In genomic region chr20:856361-856775, GRCh38 we compare ENCODE assay signal across 9 cellular contexts. TPM values are rescaled to one million over a fixed set of nuclear protein-coding genes. Genes with fewer than 3 reads are reported as not detected.
DNase-seq lines count a peak whose midpoint lies in the region; ATAC-seq and TF ChIP-seq lines count a peak whose summit lies in the region.
"Had no signal": no experiment of that assay in that cellular context is flagged by ENCODE, and none has a peak within 500 bp of the region (broad histone marks: within the 10 kb centered on the region; RNA-seq: fewer than 3 reads in every experiment).

No MANE protein-coding gene starts in this region.

- H3K79me2 ChIP-seq in hepatocyte, result no peaks in the 10 kb centered on the region

- peaks cover 3% of the 10 kb centered on the region for H3K9me3 Mint-ChIP-seq in stimulated activated effector memory CD8-positive, alpha-beta T cell treated with anti-CD3 and anti-CD28 coated beads, Interleukin-12 subunit alpha, Interleukin-12 subunit beta, amount 100 ng/mL, for 72 hours

- H3K4me3 ChIP-seq in fibroblast of villous mesenchyme (ENCODE audit: low read depth, low read length) (no peak overlapping the region), hepatocyte (no peak overlapping the region)

- peak overlapping the region; percentile 41 for H3K4me3 Mint-ChIP-seq in stimulated activated effector memory CD8-positive, alpha-beta T cell treated with anti-CD3 and anti-CD28 coated beads, Interleukin-12 subunit alpha, Interleukin-12 subunit beta, amount 100 ng/mL, for 72 hours

- no peak for TF ChIP-seq RAD21 in Ishikawa (IDR thresholded peaks at IDR 0.05; ENCODE audit: low read depth)

- H2AFZ ChIP-seq in hepatocyte, result no peak overlapping the region

- H3K36me3 Mint-ChIP-seq in stimulated activated effector memory CD8-positive, alpha-beta T cell treated with anti-CD3 and anti-CD28 coated beads, Interleukin-12 subunit alpha, Interleukin-12 subunit beta, amount 100 ng/mL, for 72 hours, result peaks cover 5% of the 10 kb centered on the region

- ATAC-seq in stimulated activated effector memory CD8-positive, alpha-beta T cell treated with anti-CD3 and anti-CD28 coated beads, Interleukin-12 subunit alpha, Interleukin-12 subunit beta, amount 100 ng/mL, for 72 hours, result peak; percentile 87
- no peak for ATAC-seq in HG02970 (IDR thresholded peaks at IDR 0.05; ENCODE audit: low FRiP score, unreplicated experiment)

- WGBS in hepatocyte (ENCODE audit: low lambda C conversion rate, missing lambda C conversion rate), result 86% methylated on average over 12 of the region's 12 CpGs

- H3K4me2 ChIP-seq in hepatocyte, result no peak overlapping the region

- peak; percentile 33 for DNase-seq in activated T-cell treated with anti-CD3 and anti-CD28 coated beads for 4 hours
- DNase-seq in fibroblast of villous mesenchyme (ENCODE audit: low read depth), result peak; percentile 36
- DNase-seq in stimulated activated effector memory CD8-positive, alpha-beta T cell treated with anti-CD3 and anti-CD28 coated beads, Interleukin-12 subunit alpha, Interleukin-12 subunit beta, amount 100 ng/mL, for 72 hours (ENCODE audit: low spot score in 2 of 2), result peak; percentile 37 to 62
- DNase-seq in hepatocyte (ENCODE audit: low spot score), result no peak
- no peak for DNase-seq in C1 segment of cervical spinal cord (lab: John Stamatoyannopoulos, UW)
- DNase-seq in DMS79 (lab: John Stamatoyannopoulos, UW), result no peak
- DNase-seq: H7 had no signal

- H3K9me3 ChIP-seq in hepatocyte (ENCODE audit: low read depth), result no peaks in the 10 kb centered on the region

- H4K20me1 ChIP-seq in hepatocyte (ENCODE audit: insufficient read depth, poor library complexity, severe bottlenecking), result no peaks in the 10 kb centered on the region

- TF ChIP-seq CTCF in fibroblast of villous mesenchyme (IDR thresholded peaks at IDR 0.05; ENCODE audit: insufficient read depth, low read depth, low read length) (no peak), hepatocyte (IDR thresholded peaks at IDR 0.05; ENCODE audit: poor library complexity) (no peak)

- TF ChIP-seq EP300 in Ishikawa (IDR thresholded peaks at IDR 0.05; ENCODE audit: borderline replicate concordance), result no peak

- no peaks in the 10 kb centered on the region for H3K27me3 ChIP-seq in hepatocyte

- H3K36me3 ChIP-seq in hepatocyte (replicated peaks; ENCODE audit: insufficient read depth, low read depth), result no peaks in the 10 kb centered on the region

- H3K4me1 ChIP-seq in hepatocyte (ENCODE audit: insufficient read depth), result no peaks in the 10 kb centered on the region

- no peak overlapping the region for H3K27ac ChIP-seq in hepatocyte

- H3K27ac Mint-ChIP-seq in stimulated activated effector memory CD8-positive, alpha-beta T cell treated with anti-CD3 and anti-CD28 coated beads, Interleukin-12 subunit alpha, Interleukin-12 subunit beta, amount 100 ng/mL, for 72 hours, result peak overlapping the region; percentile 24

- H3K4me1 Mint-ChIP-seq in stimulated activated effector memory CD8-positive, alpha-beta T cell treated with anti-CD3 and anti-CD28 coated beads, Interleukin-12 subunit alpha, Interleukin-12 subunit beta, amount 100 ng/mL, for 72 hours, result peaks cover 81% of the 10 kb centered on the region

- no peaks in the 10 kb centered on the region for H3K9me2 ChIP-seq in hepatocyte (replicated peaks; ENCODE audit: insufficient read depth)

TF ChIP-seq in Ishikawa, 13 proteins besides CTCF, POLR2A, EP300 and RAD21:
- peak; percentile 71 for TF ChIP-seq NFIC (IDR thresholded peaks at IDR 0.05)
- TF ChIP-seq REST (IDR thresholded peaks at IDR 0.05; ENCODE audit: low read depth), result no peak
- TF ChIP-seq, protein P1, sequence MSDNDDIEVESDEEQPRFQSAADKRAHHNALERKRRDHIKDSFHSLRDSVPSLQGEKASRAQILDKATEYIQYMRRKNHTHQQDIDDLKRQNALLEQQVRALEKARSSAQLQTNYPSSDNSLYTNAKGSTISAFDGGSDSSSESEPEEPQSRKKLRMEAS (IDR thresholded peaks at IDR 0.05), result peak; percentile 53; the same call in 1 of the 2 replicates
- no peak for TF ChIP-seq FOXM1 (IDR thresholded peaks at IDR 0.05; ENCODE audit: borderline replicate concordance, low read depth)
- TF ChIP-seq CEBPB (IDR thresholded peaks at IDR 0.05), result no peak
- peak; percentile 69; the same call in 1 of the 2 replicates for TF ChIP-seq YY1 (IDR thresholded peaks at IDR 0.05; ENCODE audit: low read depth)
- peak; percentile 83 for TF ChIP-seq TEAD4 (IDR thresholded peaks at IDR 0.05)
- TF ChIP-seq TAF1 (IDR thresholded peaks at IDR 0.05; ENCODE audit: low read depth), result no peak
- TF ChIP-seq TCF12 (IDR thresholded peaks at IDR 0.05; ENCODE audit: low read depth), result peak; percentile 46; the same call in 1 of the 2 replicates
- 0 out of 2 replicates have a peak, but pooled peaks have one; percentile 17 for TF ChIP-seq USF1 (IDR thresholded peaks at IDR 0.05)
- TF ChIP-seq CREB1 (IDR thresholded peaks at IDR 0.05; ENCODE audit: low read depth), result no peak
- TF ChIP-seq ZBTB7A (IDR thresholded peaks at IDR 0.05; ENCODE audit: low read depth), result no peak
- peak; percentile 51 for TF ChIP-seq EGR1 (IDR thresholded peaks at IDR 0.05)

RNA-seq across cellular contexts. Expression of gene FAM110A, which starts 22.9 kb away (rescaled TPM):
- 4.2 and 5.2 TPM in 2 replicates for total RNA-seq in fibroblast of villous mesenchyme
- total RNA-seq in hepatocyte, result 4.4 and 4.6 TPM in 2 replicates
- 6.1 and 8.9 TPM in 2 replicates for polyA plus RNA-seq in hepatocyte

RNA-seq across cellular contexts. Expression of gene ANGPT4, which starts 59.8 kb away (rescaled TPM):
- total RNA-seq in fibroblast of villous mesenchyme (not detected in 2 replicates), hepatocyte (not detected in 2 replicates)
- polyA plus RNA-seq in hepatocyte, result not detected in 2 replicates

Comparison
In these comparisons a context has a peak if more than half of its experiments do, and no peak if none do; other contexts are left out.
1. DNase-seq: peak in activated T-cell treated with anti-CD3 and anti-CD28 coated beads for 4 hours (single experiment), fibroblast of villous mesenchyme (single experiment) and stimulated activated effector memory CD8-positive, alpha-beta T cell treated with anti-CD3 and anti-CD28 coated beads, Interleukin-12 subunit alpha, Interleukin-12 subunit beta, amount 100 ng/mL, for 72 hours (2 of 2); none in hepatocyte (single experiment), C1 segment of cervical spinal cord (0 of 14) and DMS79 (single experiment).